Comparison of ENCODE assay signal across 8 cellular contexts in the genomic region with DNA sequence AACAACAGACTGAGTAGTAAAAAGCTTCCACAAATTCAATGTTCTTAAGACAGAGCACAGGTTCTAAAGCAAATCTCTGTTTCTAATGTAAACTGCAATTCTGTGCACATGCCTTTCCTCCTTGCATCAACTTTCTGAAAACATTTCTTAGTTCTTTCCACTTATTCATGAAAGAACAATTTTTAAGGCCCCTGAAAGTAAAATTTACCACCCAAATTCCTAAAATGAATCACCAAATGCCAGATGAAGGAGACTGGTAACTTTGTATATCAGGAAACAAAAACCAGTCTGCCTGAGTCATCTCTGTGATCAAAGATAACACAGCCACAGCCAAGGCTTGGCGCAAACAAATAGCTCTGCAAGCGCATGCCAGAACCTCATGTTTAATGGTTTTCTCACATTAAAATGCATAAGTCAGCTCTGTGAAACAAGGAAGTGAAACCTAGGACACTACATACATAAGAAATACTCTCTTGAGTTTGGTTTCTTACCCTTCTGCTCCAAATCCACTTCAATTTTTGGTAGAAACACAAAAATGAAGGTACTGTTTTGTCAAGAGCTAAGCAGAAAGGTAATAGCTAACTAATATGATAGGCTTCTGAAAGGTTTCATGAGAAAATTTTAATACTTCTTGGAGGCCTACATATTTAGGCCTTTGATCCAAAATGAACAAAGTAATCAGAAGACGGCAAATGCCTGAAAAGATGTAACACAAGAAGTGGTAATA.
DNase-seq lines count a peak whose midpoint lies in the region; ATAC-seq, FAIRE-seq and TF ChIP-seq lines count a peak whose summit lies in the region.

No MANE protein-coding gene starts in this region.

- H3K27ac ChIP-seq in esophagus (ENCODE audit: low read depth in 2 of 2, low read length in 1 of 2) (peak overlapping the region; percentile 87 to 93), neural progenitor cell (no peak overlapping the region), suprapubic skin (peak overlapping the region; percentile 86), WERI-Rb-1 (no peak overlapping the region)

- H3K36me3 ChIP-seq in esophagus (ENCODE audit: control insufficient read depth in 2 of 2, insufficient read depth in 2 of 2, low read length in 1 of 2) = peaks cover 0 to 4% of the 10 kb centered on the region in 2 donors
- no peaks in the 10 kb centered on the region for H3K36me3 ChIP-seq in neural progenitor cell
- no peaks in the 10 kb centered on the region for H3K36me3 ChIP-seq in suprapubic skin
- H3K36me3 ChIP-seq in WERI-Rb-1 = no peaks in the 10 kb centered on the region

- no peak overlapping the region for H3K4me3 ChIP-seq in esophagus (ENCODE audit: low read depth in 1 of 2, low read length in 2 of 2)
- no peak overlapping the region for H3K4me3 ChIP-seq in neural progenitor cell
- no peak overlapping the region for H3K4me3 ChIP-seq in suprapubic skin
- H3K4me3 ChIP-seq in WERI-Rb-1 (ENCODE audit: low read depth, low read length) = no peak overlapping the region

- peak; percentile 52 for DNase-seq in GM18507 (ENCODE audit: extremely low spot score, insufficient read length, low read depth)
- DNase-seq in NOMO-1 (lab: John Stamatoyannopoulos, UW; ENCODE audit: unreplicated experiment in 2 of 2) = peak; percentile 86 to 98
- peak; percentile 9 for DNase-seq in activated CD8-positive, alpha-beta memory T cell treated with anti-CD3 and anti-CD28 coated beads, Interleukin-2, amount 50 U/mL, for 1 hour (ENCODE audit: extremely low read depth)
- DNase-seq in neural progenitor cell (ENCODE audit: low spot score) = no peak
- DNase-seq in suprapubic skin (ENCODE audit: low spot score in 2 of 2) = peak; percentile 77 to 81
- DNase-seq in WERI-Rb-1 = no peak

- no peak overlapping the region for H3K4me2 ChIP-seq in neural progenitor cell

- H3K79me2 ChIP-seq in neural progenitor cell (ENCODE audit: low read depth) = no peaks in the 10 kb centered on the region

- H3K27me3 Mint-ChIP-seq in neural progenitor cell (ENCODE audit: insufficient read depth, low read depth) = peaks cover 2% of the 10 kb centered on the region

- no peaks in the 10 kb centered on the region for H3F3A ChIP-seq in neural progenitor cell (ENCODE audit: low read depth)

- H3K4me1 Mint-ChIP-seq in neural progenitor cell = peaks cover 12% of the 10 kb centered on the region

- TF ChIP-seq EP300 in suprapubic skin (IDR thresholded peaks at IDR 0.05) = no peak

- 25 to 27% methylated on average over 3 of the region's 3 CpGs for WGBS in esophagus, 2 donors
- 27% methylated on average over 3 of the region's 3 CpGs for WGBS in suprapubic skin

- H3K27me3 ChIP-seq in esophagus (ENCODE audit: control insufficient read depth in 1 of 2, insufficient read depth in 2 of 2, low read length in 2 of 2) (no peaks in the 10 kb centered on the region), neural progenitor cell (no peaks in the 10 kb centered on the region), suprapubic skin (no peaks in the 10 kb centered on the region), WERI-Rb-1 (ENCODE audit: insufficient read depth, low read depth, severe bottlenecking) (no peaks in the 10 kb centered on the region)

- H3K9ac ChIP-seq in neural progenitor cell = no peak overlapping the region

- peak overlapping the region; percentile 32 for H3K27ac Mint-ChIP-seq in neural progenitor cell

- no peak for TF ChIP-seq CTCF in neural progenitor cell (IDR thresholded peaks at IDR 0.05)
- TF ChIP-seq CTCF in suprapubic skin (IDR thresholded peaks at IDR 0.05) = no peak
- no peak for TF ChIP-seq CTCF in WERI-Rb-1 (IDR thresholded peaks at IDR 0.05; ENCODE audit: low read depth, low read length)

- H3K4me3 Mint-ChIP-seq in neural progenitor cell = no peak overlapping the region

- ATAC-seq in HG02938 (IDR thresholded peaks at IDR 0.05; ENCODE audit: unreplicated experiment) = peak; percentile 91

- FAIRE-seq in GM18507 (lab: Jason Lieb, UNC) = peak; percentile 97

- TF ChIP-seq POLR2A in suprapubic skin (IDR thresholded peaks at IDR 0.05) = no peak

- peaks cover 2% of the 10 kb centered on the region for H3K9me3 Mint-ChIP-seq in neural progenitor cell

- H3K4me1 ChIP-seq in esophagus (ENCODE audit: control insufficient read depth in 2 of 2, insufficient read depth in 2 of 2, low read length in 1 of 2) (peaks cover 0 to 7% of the 10 kb centered on the region in 2 donors), neural progenitor cell (no peaks in the 10 kb centered on the region), suprapubic skin (peaks cover 54% of the 10 kb centered on the region)

- no peaks in the 10 kb centered on the region for H4K20me1 ChIP-seq in neural progenitor cell (ENCODE audit: low read depth)

- peaks cover 9% of the 10 kb centered on the region for H3K36me3 Mint-ChIP-seq in neural progenitor cell

- no peaks in the 10 kb centered on the region for H3K9me3 ChIP-seq in esophagus (ENCODE audit: control insufficient read depth in 2 of 2, insufficient read depth in 1 of 2, low read depth in 1 of 2, low read length in 1 of 2)
- H3K9me3 ChIP-seq in neural progenitor cell (ENCODE audit: low read depth) = no peaks in the 10 kb centered on the region
- H3K9me3 ChIP-seq in suprapubic skin = no peaks in the 10 kb centered on the region
- H3K9me3 ChIP-seq in WERI-Rb-1 (ENCODE audit: severe bottlenecking) = no peaks in the 10 kb centered on the region

- no peak overlapping the region for H2AFZ ChIP-seq in neural progenitor cell (replicated peaks)

Comparison
In these comparisons a context has a peak if more than half of its experiments do, and no peak if none do; other contexts are left out.
1. DNase-seq: peak in GM18507 (single experiment), NOMO-1 (2 of 2), activated CD8-positive, alpha-beta memory T cell treated with anti-CD3 and anti-CD28 coated beads, Interleukin-2, amount 50 U/mL, for 1 hour (single experiment) and suprapubic skin (2 of 2); none in neural progenitor cell (single experiment) and WERI-Rb-1 (single experiment).
2. H3K27ac ChIP-seq: peak in esophagus (2 of 2) and suprapubic skin (single experiment); none in neural progenitor cell (single experiment) and WERI-Rb-1 (single experiment).